Comparison of ENCODE assay signal across 1 cellular context in the genomic region with DNA sequence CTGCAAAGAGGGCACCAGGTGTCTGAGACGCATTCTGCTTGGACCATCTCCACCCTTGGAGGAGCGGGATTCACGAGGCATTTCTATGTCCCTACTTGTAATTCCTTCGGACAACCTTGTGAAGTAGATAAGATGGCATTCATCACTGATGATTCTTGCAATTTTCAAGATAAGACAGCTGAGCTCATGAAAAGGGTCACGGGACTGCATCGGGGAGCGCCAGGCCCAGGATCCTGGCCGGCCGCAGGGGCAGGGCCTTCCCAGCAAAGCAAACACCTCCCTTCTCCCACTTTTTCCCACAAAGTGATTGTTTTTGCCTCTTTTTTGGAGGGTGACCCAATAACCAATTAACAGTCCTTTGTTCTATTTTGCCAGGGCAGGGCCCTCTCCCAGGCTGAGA.
TF ChIP-seq lines count a peak whose summit lies in the region.

No MANE protein-coding gene starts in this region.

TF ChIP-seq in IMR-90, 13 proteins besides CTCF, POLR2A, EP300 and RAD21:
- TF ChIP-seq FOS (IDR thresholded peaks at IDR 0.05; ENCODE audit: low read depth, low read length) (no peak), CEBPB (IDR thresholded peaks at IDR 0.05; ENCODE audit: low read depth, low read length) (no peak), SMC3 (IDR thresholded peaks at IDR 0.05; ENCODE audit: low read depth, low read length) (no peak), MAZ (IDR thresholded peaks at IDR 0.05; ENCODE audit: borderline replicate concordance, low read depth, low read length) (no peak), MXI1 (IDR thresholded peaks at IDR 0.05; ENCODE audit: borderline replicate concordance, low read depth, low read length) (no peak), NFE2L2 (IDR thresholded peaks at IDR 0.05; ENCODE audit: low read depth, low read length) (no peak), MAFK (IDR thresholded peaks at IDR 0.05; ENCODE audit: low read depth, low read length) (no peak), RCOR1 (IDR thresholded peaks at IDR 0.05; ENCODE audit: insufficient replicate concordance, low read length) (no peak), RFX5 (IDR thresholded peaks at IDR 0.05; ENCODE audit: low read depth, low read length) (no peak), BHLHE40 (IDR thresholded peaks at IDR 0.05; ENCODE audit: low read depth, low read length) (no peak), CHD1 (IDR thresholded peaks at IDR 0.05; ENCODE audit: low read depth, low read length) (no peak)
- TF ChIP-seq, protein P1, sequence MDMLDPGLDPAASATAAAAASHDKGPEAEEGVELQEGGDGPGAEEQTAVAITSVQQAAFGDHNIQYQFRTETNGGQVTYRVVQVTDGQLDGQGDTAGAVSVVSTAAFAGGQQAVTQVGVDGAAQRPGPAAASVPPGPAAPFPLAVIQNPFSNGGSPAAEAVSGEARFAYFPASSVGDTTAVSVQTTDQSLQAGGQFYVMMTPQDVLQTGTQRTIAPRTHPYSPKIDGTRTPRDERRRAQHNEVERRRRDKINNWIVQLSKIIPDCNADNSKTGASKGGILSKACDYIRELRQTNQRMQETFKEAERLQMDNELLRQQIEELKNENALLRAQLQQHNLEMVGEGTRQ (IDR thresholded peaks at IDR 0.05; ENCODE audit: low read depth, low read length): no peak
- TF ChIP-seq, protein P2, sequence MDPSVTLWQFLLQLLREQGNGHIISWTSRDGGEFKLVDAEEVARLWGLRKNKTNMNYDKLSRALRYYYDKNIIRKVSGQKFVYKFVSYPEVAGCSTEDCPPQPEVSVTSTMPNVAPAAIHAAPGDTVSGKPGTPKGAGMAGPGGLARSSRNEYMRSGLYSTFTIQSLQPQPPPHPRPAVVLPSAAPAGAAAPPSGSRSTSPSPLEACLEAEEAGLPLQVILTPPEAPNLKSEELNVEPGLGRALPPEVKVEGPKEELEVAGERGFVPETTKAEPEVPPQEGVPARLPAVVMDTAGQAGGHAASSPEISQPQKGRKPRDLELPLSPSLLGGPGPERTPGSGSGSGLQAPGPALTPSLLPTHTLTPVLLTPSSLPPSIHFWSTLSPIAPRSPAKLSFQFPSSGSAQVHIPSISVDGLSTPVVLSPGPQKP (IDR thresholded peaks at IDR 0.05; ENCODE audit: borderline replicate concordance, low read depth, low read length): no peak
TF ChIP-seq in IMR-90: peak in this region for 0.
